In genomic region chr9:132670359-132670815, GRCh38 we compare ENCODE assay signal across 8 cellular contexts. TPM values are rescaled to one million over a fixed set of nuclear protein-coding genes. Genes with fewer than 3 reads are reported as not detected.
DNase-seq lines count a peak whose midpoint lies in the region; ATAC-seq and TF ChIP-seq lines count a peak whose summit lies in the region.

A gene with protein sequence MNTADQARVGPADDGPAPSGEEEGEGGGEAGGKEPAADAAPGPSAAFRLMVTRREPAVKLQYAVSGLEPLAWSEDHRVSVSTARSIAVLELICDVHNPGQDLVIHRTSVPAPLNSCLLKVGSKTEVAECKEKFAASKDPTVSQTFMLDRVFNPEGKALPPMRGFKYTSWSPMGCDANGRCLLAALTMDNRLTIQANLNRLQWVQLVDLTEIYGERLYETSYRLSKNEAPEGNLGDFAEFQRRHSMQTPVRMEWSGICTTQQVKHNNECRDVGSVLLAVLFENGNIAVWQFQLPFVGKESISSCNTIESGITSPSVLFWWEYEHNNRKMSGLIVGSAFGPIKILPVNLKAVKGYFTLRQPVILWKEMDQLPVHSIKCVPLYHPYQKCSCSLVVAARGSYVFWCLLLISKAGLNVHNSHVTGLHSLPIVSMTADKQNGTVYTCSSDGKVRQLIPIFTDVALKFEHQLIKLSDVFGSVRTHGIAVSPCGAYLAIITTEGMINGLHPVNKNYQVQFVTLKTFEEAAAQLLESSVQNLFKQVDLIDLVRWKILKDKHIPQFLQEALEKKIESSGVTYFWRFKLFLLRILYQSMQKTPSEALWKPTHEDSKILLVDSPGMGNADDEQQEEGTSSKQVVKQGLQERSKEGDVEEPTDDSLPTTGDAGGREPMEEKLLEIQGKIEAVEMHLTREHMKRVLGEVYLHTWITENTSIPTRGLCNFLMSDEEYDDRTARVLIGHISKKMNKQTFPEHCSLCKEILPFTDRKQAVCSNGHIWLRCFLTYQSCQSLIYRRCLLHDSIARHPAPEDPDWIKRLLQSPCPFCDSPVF (plus strand): TSS chr9:132670464. CDS start chr9:132670599, 135 bp downstream.

- peaks cover 90% of the 10 kb centered on the region for H3K79me2 ChIP-seq in DND-41 (ENCODE audit: insufficient read depth, low read length)

- DNase-seq in DND-41, result peak; percentile 83
- DNase-seq in SKM-1 treated with dmso at 0.1 percent for 144 hours (lab: John Stamatoyannopoulos, UW; ENCODE audit: unreplicated experiment), result peak; percentile 67
- DNase-seq in activated naive CD8-positive, alpha-beta T cell treated with anti-CD3 and anti-CD28 coated beads, Interleukin-2, amount 50 U/mL, for 16 hours (ENCODE audit: low read depth, low spot score), result peak; percentile 67
- DNase-seq in heart left ventricle, result peak; percentile 85 to 93 (median 89)
- peak; percentile 81 for DNase-seq in progenitor cell of endocrine pancreas (ENCODE audit: low spot score, unreplicated experiment)
- peak; percentile 94 for DNase-seq in upper lobe of right lung

- H3K9ac ChIP-seq in DND-41 (ENCODE audit: low read depth, low read length), result peak within 1 kb of the TSS; percentile 83

- H3K27ac ChIP-seq in DND-41 (ENCODE audit: low read length) (peak within 1 kb of the TSS; percentile 91), KOPT-K1 (ENCODE audit: low read depth, low read length, poor library complexity, severe bottlenecking) (peak within 1 kb of the TSS; percentile 86), heart left ventricle (peak within 1 kb of the TSS; percentile 80 to 100 (median 97)), upper lobe of right lung (peak within 1 kb of the TSS; percentile 97)

- H3K4me2 ChIP-seq in DND-41 (ENCODE audit: insufficient read depth, low read length), result peak within 1 kb of the TSS; percentile 80

- H3K4me1 Mint-ChIP-seq in progenitor cell of endocrine pancreas (ENCODE audit: low read depth), result peaks cover 21% of the 10 kb centered on the region

- peaks cover 38% of the 10 kb centered on the region for H3K4me1 ChIP-seq in DND-41 (ENCODE audit: insufficient read depth, low read length)
- H3K4me1 ChIP-seq in heart left ventricle, result peaks cover 0 to 44% (median 27%) of the 10 kb centered on the region in 12 donors
- peaks cover 33% of the 10 kb centered on the region for H3K4me1 ChIP-seq in upper lobe of right lung

- peak within 1 kb of the TSS; percentile 92 for H3K4me3 Mint-ChIP-seq in progenitor cell of endocrine pancreas (ENCODE audit: low read depth)

- no peaks in the 10 kb centered on the region for H3K9me3 ChIP-seq in DND-41 (ENCODE audit: insufficient read depth, low read length, severe bottlenecking)
- no peaks in the 10 kb centered on the region for H3K9me3 ChIP-seq in KOPT-K1 (ENCODE audit: insufficient read depth, low read length, poor library complexity, severe bottlenecking)
- no peaks in the 10 kb centered on the region for H3K9me3 ChIP-seq in heart left ventricle
- H3K9me3 ChIP-seq in upper lobe of right lung, result no peaks in the 10 kb centered on the region

- ATAC-seq in DND-41 (ENCODE audit: insufficient read depth, low read depth), result peak; percentile 64
- ATAC-seq in GM21737 (IDR thresholded peaks at IDR 0.05; ENCODE audit: unreplicated experiment), result peak; percentile 56
- ATAC-seq in heart left ventricle, result peak; percentile 73 to 90 (median 87)
- ATAC-seq in upper lobe of right lung, result peak; percentile 91

- TF ChIP-seq POLR2A in heart left ventricle (IDR thresholded peaks at IDR 0.05), result no peak

- peaks cover 35% of the 10 kb centered on the region; the same call in 1 of the 2 replicates for H4K20me1 ChIP-seq in DND-41 (ENCODE audit: insufficient read depth, low read length)

- H2AFZ ChIP-seq in DND-41 (ENCODE audit: low read depth, low read length), result peak within 1 kb of the TSS; percentile 99

- peaks cover 6% of the 10 kb centered on the region for H3K36me3 Mint-ChIP-seq in progenitor cell of endocrine pancreas (ENCODE audit: insufficient read depth)

- 1% methylated on average over 27 to 52 of the region's 52 CpGs for WGBS in heart left ventricle, 4 donors

- H3K27ac Mint-ChIP-seq in progenitor cell of endocrine pancreas, result peak within 1 kb of the TSS; percentile 98

- H3K36me3 ChIP-seq in DND-41 (ENCODE audit: insufficient read depth, low read length) (no peaks in the 10 kb centered on the region; the same call in 1 of the 2 replicates), KOPT-K1 (ENCODE audit: insufficient read depth, low read length) (peaks cover 14% of the 10 kb centered on the region), heart left ventricle (peaks cover 0 to 5% (median 0%) of the 10 kb centered on the region in 9 donors), upper lobe of right lung (no peaks in the 10 kb centered on the region)

- TF ChIP-seq CTCF in DND-41 (IDR thresholded peaks at IDR 0.05; ENCODE audit: borderline replicate concordance, extremely low read depth, low read length, poor library complexity, severe bottlenecking) (no peak), heart left ventricle (IDR thresholded peaks at IDR 0.05) (no peak), progenitor cell of endocrine pancreas (IDR thresholded peaks at IDR 0.05; ENCODE audit: unreplicated experiment) (peak; percentile 3), upper lobe of right lung (IDR thresholded peaks at IDR 0.05) (no peak)

- no peaks in the 10 kb centered on the region for H3K27me3 ChIP-seq in DND-41 (ENCODE audit: insufficient read depth, low read length, poor library complexity)
- H3K27me3 ChIP-seq in heart left ventricle, result no peaks in the 10 kb centered on the region
- H3K27me3 ChIP-seq in upper lobe of right lung, result no peaks in the 10 kb centered on the region

- no peaks in the 10 kb centered on the region for H3K9me3 Mint-ChIP-seq in progenitor cell of endocrine pancreas (ENCODE audit: low read depth)

- intact Hi-C loops in heart left ventricle (cut with DNase I), result loop anchor here in 6 of 10 donors (2.0 to 10.0 kb wide), 7 partner anchors 124 to 256 kb away; partner anchors contain the start of genes AK8 (in 1 of the 6), CFAP77 (in 1 of the 6) and SPACA9 (in 1 of the 6)
- intact Hi-C loops in upper lobe of right lung (cut with DNase I), result no loop called here

- peak within 1 kb of the TSS; percentile 52 to 94; a peak in 3 of 4 replicates for H3K4me3 ChIP-seq in DND-41 (ENCODE audit: low read depth in 1 of 2, low read length in 2 of 2)
- H3K4me3 ChIP-seq in heart left ventricle, result peak within 1 kb of the TSS; percentile 61 to 98 (median 88)
- peak within 1 kb of the TSS; percentile 98 for H3K4me3 ChIP-seq in upper lobe of right lung

- H3K27me3 Mint-ChIP-seq in progenitor cell of endocrine pancreas, result no peaks in the 10 kb centered on the region

RNA-seq across cellular contexts. Expression of the gene that starts here (rescaled TPM):
- total RNA-seq in heart left ventricle (10 to 100 TPM in 2 of 9 donors, 1 to 10 TPM in 7; 7.7 to 11.7 (median 9.3) TPM), progenitor cell of endocrine pancreas (26.8 TPM in 2 replicates), upper lobe of right lung (12.9 TPM)
- 1 to 10 TPM; 1.4 to 7.3 TPM for polyA plus RNA-seq in heart left ventricle

Comparison
In these comparisons a context has a peak if more than half of its experiments do, and no peak if none do; other contexts are left out.
1. Peak in every context shown above with its lines: DNase-seq, ATAC-seq, H3K4me3 ChIP-seq and H3K27ac ChIP-seq.